8 cellular contexts compared by ENCODE assay signal in the genomic region with DNA sequence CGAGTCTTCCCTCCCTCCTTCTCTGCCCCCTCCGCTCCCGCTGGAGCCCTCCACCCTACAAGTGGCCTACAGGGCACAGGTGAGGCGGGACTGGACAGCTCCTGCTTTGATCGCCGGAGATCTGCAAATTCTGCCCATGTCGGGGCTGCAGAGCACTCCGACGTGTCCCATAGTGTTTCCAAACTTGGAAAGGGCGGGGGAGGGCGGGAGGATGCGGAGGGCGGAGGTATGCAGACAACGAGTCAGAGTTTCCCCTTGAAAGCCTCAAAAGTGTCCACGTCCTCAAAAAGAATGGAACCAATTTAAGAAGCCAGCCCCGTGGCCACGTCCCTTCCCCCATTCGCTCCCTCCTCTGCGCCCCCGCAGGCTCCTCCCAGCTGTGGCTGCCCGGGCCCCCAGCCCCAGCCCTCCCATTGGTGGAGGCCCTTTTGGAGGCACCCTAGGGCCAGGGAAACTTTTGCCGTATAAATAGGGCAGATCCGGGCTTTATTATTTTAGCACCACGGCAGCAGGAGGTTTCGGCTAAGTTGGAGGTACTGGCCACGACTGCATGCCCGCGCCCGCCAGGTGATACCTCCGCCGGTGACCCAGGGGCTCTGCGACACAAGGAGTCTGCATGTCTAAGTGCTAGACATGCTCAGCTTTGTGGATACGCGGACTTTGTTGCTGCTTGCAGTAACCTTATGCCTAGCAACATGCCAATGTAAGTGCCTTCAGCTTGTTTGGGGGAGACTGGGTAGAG. TPM values are rescaled to one million over a fixed set of nuclear protein-coding genes. Genes with fewer than 3 reads are reported as not detected.
A peak's percentile ranks its signal among the peaks of the same experiment; 100 is the strongest.
DNase-seq lines count a peak whose midpoint lies in the region; ATAC-seq, FAIRE-seq and TF ChIP-seq lines count a peak whose summit lies in the region.

A gene (plus strand): TSS at position 497 of the 742 bp plus-strand sequence. CDS start 137 bp downstream, at position 634.

- H4K20me1 ChIP-seq in neural progenitor cell (ENCODE audit: low read depth) = no peaks in the 10 kb centered on the region

- H3K4me2 ChIP-seq in neural progenitor cell = peak within 1 kb of the TSS; percentile 76

- POLR2A ChIA-PET in activated CD4-positive, alpha-beta memory T cell treated with anti-CD3 and anti-CD28 coated beads for 36 hours (lab: Charles Lee) = no interaction called here
- POLR2A ChIA-PET in activated CD4-positive, alpha-beta memory T cell treated with anti-CD3 and anti-CD28 coated beads, Interleukin-2, amount 10 ng/mL, durations not matched to agents 7 days and 5 days (lab: Charles Lee) = no interaction called here
- POLR2A ChIA-PET in activated CD8-positive, alpha-beta T cell treated with anti-CD3 and anti-CD28 coated beads for 36 hours (lab: Charles Lee) = no interaction called here

- no peak within 1 kb of the TSS for H3K27ac Mint-ChIP-seq in activated CD4-positive, alpha-beta memory T cell treated with anti-CD3 and anti-CD28 coated beads for 36 hours
- no peak within 1 kb of the TSS for H3K27ac Mint-ChIP-seq in activated CD4-positive, alpha-beta memory T cell treated with anti-CD3 and anti-CD28 coated beads, Interleukin-2, amount 10 ng/mL, durations not matched to agents 7 days and 5 days
- no peak within 1 kb of the TSS for H3K27ac Mint-ChIP-seq in activated CD8-positive, alpha-beta T cell treated with anti-CD3 and anti-CD28 coated beads for 36 hours
- peak within 1 kb of the TSS; percentile 90 for H3K27ac Mint-ChIP-seq in neural progenitor cell

- H3F3A ChIP-seq in neural progenitor cell (ENCODE audit: low read depth) = peaks cover 7% of the 10 kb centered on the region

- DNase-seq in activated CD4-positive, alpha-beta memory T cell treated with anti-CD3 and anti-CD28 coated beads for 36 hours = peak; percentile 15
- DNase-seq in activated CD4-positive, alpha-beta memory T cell treated with anti-CD3 and anti-CD28 coated beads, Interleukin-2, amount 10 ng/mL, durations not matched to agents 7 days and 5 days = no peak
- peak; percentile 42 for DNase-seq in activated CD8-positive, alpha-beta T cell treated with anti-CD3 and anti-CD28 coated beads for 36 hours
- peak; percentile 100 for DNase-seq in fibroblast of the aortic adventitia (ENCODE audit: low read depth)
- DNase-seq in neural progenitor cell (ENCODE audit: low spot score) = peak; percentile 70
- no peak for DNase-seq in RCC 7860 (ENCODE audit: low spot score)
- no peak for DNase-seq in 8988T
- DNase-seq in GM19239 (ENCODE audit: insufficient read length, low spot score) = no peak

- H3K9me3 ChIP-seq in neural progenitor cell (ENCODE audit: low read depth) = no peaks in the 10 kb centered on the region

- peaks cover 4% of the 10 kb centered on the region for H3K27me3 ChIP-seq in neural progenitor cell

- no peaks in the 10 kb centered on the region for H3K36me3 ChIP-seq in neural progenitor cell

- peak; percentile 37 for ATAC-seq in activated CD8-positive, alpha-beta T cell treated with anti-CD3 and anti-CD28 coated beads for 36 hours

- H3K4me1 Mint-ChIP-seq in activated CD4-positive, alpha-beta memory T cell treated with anti-CD3 and anti-CD28 coated beads for 36 hours (ENCODE audit: low read depth) = peaks cover 6% of the 10 kb centered on the region
- peaks cover 8% of the 10 kb centered on the region for H3K4me1 Mint-ChIP-seq in activated CD4-positive, alpha-beta memory T cell treated with anti-CD3 and anti-CD28 coated beads, Interleukin-2, amount 10 ng/mL, durations not matched to agents 7 days and 5 days
- peaks cover 26% of the 10 kb centered on the region for H3K4me1 Mint-ChIP-seq in activated CD8-positive, alpha-beta T cell treated with anti-CD3 and anti-CD28 coated beads for 36 hours (ENCODE audit: low read depth)
- peaks cover 38% of the 10 kb centered on the region for H3K4me1 Mint-ChIP-seq in neural progenitor cell

- no peak within 1 kb of the TSS for H3K9ac ChIP-seq in neural progenitor cell

- H3K4me3 ChIP-seq in fibroblast of the aortic adventitia (ENCODE audit: low read depth, low read length) = peak within 1 kb of the TSS; percentile 96
- peak within 1 kb of the TSS; percentile 57 for H3K4me3 ChIP-seq in neural progenitor cell

- H3K4me3 Mint-ChIP-seq in activated CD4-positive, alpha-beta memory T cell treated with anti-CD3 and anti-CD28 coated beads for 36 hours = no peak within 1 kb of the TSS
- H3K4me3 Mint-ChIP-seq in activated CD4-positive, alpha-beta memory T cell treated with anti-CD3 and anti-CD28 coated beads, Interleukin-2, amount 10 ng/mL, durations not matched to agents 7 days and 5 days = no peak within 1 kb of the TSS
- H3K4me3 Mint-ChIP-seq in activated CD8-positive, alpha-beta T cell treated with anti-CD3 and anti-CD28 coated beads for 36 hours = peak within 1 kb of the TSS; percentile 48
- H3K4me3 Mint-ChIP-seq in neural progenitor cell = peak within 1 kb of the TSS; percentile 81

- no peaks in the 10 kb centered on the region for H3K36me3 Mint-ChIP-seq in activated CD4-positive, alpha-beta memory T cell treated with anti-CD3 and anti-CD28 coated beads for 36 hours
- no peaks in the 10 kb centered on the region for H3K36me3 Mint-ChIP-seq in activated CD4-positive, alpha-beta memory T cell treated with anti-CD3 and anti-CD28 coated beads, Interleukin-2, amount 10 ng/mL, durations not matched to agents 7 days and 5 days (ENCODE audit: low read depth)
- no peaks in the 10 kb centered on the region for H3K36me3 Mint-ChIP-seq in activated CD8-positive, alpha-beta T cell treated with anti-CD3 and anti-CD28 coated beads for 36 hours (ENCODE audit: low read depth)
- H3K36me3 Mint-ChIP-seq in neural progenitor cell = peaks cover 2% of the 10 kb centered on the region

- H2AFZ ChIP-seq in neural progenitor cell (replicated peaks) = peak within 1 kb of the TSS; percentile 45

- intact Hi-C loops in activated CD4-positive, alpha-beta memory T cell treated with anti-CD3 and anti-CD28 coated beads for 36 hours (cut with micrococcal nuclease) = loop anchor here (2.0 to 10.0 kb wide), 4 partner anchors 310 to 1150 kb away; no protein-coding TSS in a partner anchor
- intact Hi-C loops in activated CD8-positive, alpha-beta T cell treated with anti-CD3 and anti-CD28 coated beads for 36 hours (cut with micrococcal nuclease) = loop anchor here (10.0 kb wide), 4 partner anchors 310 to 1150 kb away; a partner anchor contains a TSS

- H3K9me3 Mint-ChIP-seq in activated CD4-positive, alpha-beta memory T cell treated with anti-CD3 and anti-CD28 coated beads for 36 hours = no peaks in the 10 kb centered on the region
- H3K9me3 Mint-ChIP-seq in activated CD4-positive, alpha-beta memory T cell treated with anti-CD3 and anti-CD28 coated beads, Interleukin-2, amount 10 ng/mL, durations not matched to agents 7 days and 5 days = no peaks in the 10 kb centered on the region
- no peaks in the 10 kb centered on the region for H3K9me3 Mint-ChIP-seq in activated CD8-positive, alpha-beta T cell treated with anti-CD3 and anti-CD28 coated beads for 36 hours
- peaks cover 7% of the 10 kb centered on the region for H3K9me3 Mint-ChIP-seq in neural progenitor cell

- no peak within 1 kb of the TSS for H3K27ac ChIP-seq in neural progenitor cell

- peaks cover 11% of the 10 kb centered on the region for H3K79me2 ChIP-seq in neural progenitor cell (ENCODE audit: low read depth)

- H3K27me3 Mint-ChIP-seq in activated CD4-positive, alpha-beta memory T cell treated with anti-CD3 and anti-CD28 coated beads for 36 hours = peaks cover 39% of the 10 kb centered on the region
- peaks cover 35% of the 10 kb centered on the region for H3K27me3 Mint-ChIP-seq in activated CD4-positive, alpha-beta memory T cell treated with anti-CD3 and anti-CD28 coated beads, Interleukin-2, amount 10 ng/mL, durations not matched to agents 7 days and 5 days
- H3K27me3 Mint-ChIP-seq in activated CD8-positive, alpha-beta T cell treated with anti-CD3 and anti-CD28 coated beads for 36 hours = peaks cover 16% of the 10 kb centered on the region
- H3K27me3 Mint-ChIP-seq in neural progenitor cell (ENCODE audit: insufficient read depth, low read depth) = peaks cover 6% of the 10 kb centered on the region

- no peak for TF ChIP-seq CTCF in activated CD8-positive, alpha-beta T cell treated with anti-CD3 and anti-CD28 coated beads for 36 hours (IDR thresholded peaks at IDR 0.05)
- no peak for TF ChIP-seq CTCF in fibroblast of the aortic adventitia (IDR thresholded peaks at IDR 0.05; ENCODE audit: insufficient read depth, low read length)
- no peak for TF ChIP-seq CTCF in neural progenitor cell (IDR thresholded peaks at IDR 0.05)

- peaks cover 22% of the 10 kb centered on the region for H3K4me1 ChIP-seq in neural progenitor cell

- FAIRE-seq in RCC 7860 (lab: Jason Lieb, UNC) (no peak), GM19239 (lab: Jason Lieb, UNC) (no peak)

- CTCF ChIA-PET in activated CD4-positive, alpha-beta memory T cell treated with anti-CD3 and anti-CD28 coated beads for 36 hours (lab: Charles Lee) = interaction anchor here (1.0 to 1.5 kb wide), 4 partner anchors 69 to 952 kb away, joined by 3 to 6 read pairs (median 3); no protein-coding TSS in a partner anchor
- CTCF ChIA-PET in activated CD4-positive, alpha-beta memory T cell treated with anti-CD3 and anti-CD28 coated beads, Interleukin-2, amount 10 ng/mL, durations not matched to agents 7 days and 5 days (lab: Charles Lee) = interaction anchor here (0.6 to 2.0 kb wide), 6 partner anchors 7 to 1148 kb away, joined by 3 to 7 read pairs (median 4); no protein-coding TSS in a partner anchor
- CTCF ChIA-PET in activated CD8-positive, alpha-beta T cell treated with anti-CD3 and anti-CD28 coated beads for 36 hours (lab: Charles Lee) = interaction anchor here (0.7 to 1.6 kb wide), 23 partner anchors 8 to 853 kb away, joined by 3 to 10 read pairs (median 3); no protein-coding TSS in a partner anchor

RNA-seq across cellular contexts. Expression of the gene that starts here (rescaled TPM):
- total RNA-seq in activated CD4-positive, alpha-beta memory T cell treated with anti-CD3 and anti-CD28 coated beads for 36 hours = not detected
- total RNA-seq in activated CD4-positive, alpha-beta memory T cell treated with anti-CD3 and anti-CD28 coated beads, Interleukin-2, amount 10 ng/mL, durations not matched to agents 7 days and 5 days = under 1 TPM in 1 of 2 experiments, not detected in 1; 0.08 TPM
- total RNA-seq in activated CD8-positive, alpha-beta T cell treated with anti-CD3 and anti-CD28 coated beads for 36 hours = under 1 TPM; 0.47 to 0.56 TPM
- 4,453 and 32,213 TPM in 2 replicates for total RNA-seq in fibroblast of the aortic adventitia (ENCODE audit: low replicate concordance)
- 28.0 and 47.9 TPM in 2 replicates for total RNA-seq in neural progenitor cell (ENCODE audit: low replicate concordance)

Comparison
In these comparisons a context has a peak if more than half of its experiments do, and no peak if none do; other contexts are left out.
1. RNA of the gene that starts here (total RNA-seq): 4,453 to 32,213 TPM in fibroblast of the aortic adventitia; 28.0 to 47.9 TPM in neural progenitor cell, 0.47 to 0.56 TPM in activated CD8-positive, alpha-beta T cell treated with anti-CD3 and anti-CD28 coated beads for 36 hours, 0.08 TPM in activated CD4-positive, alpha-beta memory T cell treated with anti-CD3 and anti-CD28 coated beads, Interleukin-2, amount 10 ng/mL, durations not matched to agents 7 days and 5 days and not detected in activated CD4-positive, alpha-beta memory T cell treated with anti-CD3 and anti-CD28 coated beads for 36 hours; every median in the first group is over 10 times any median in the second.
2. Peak in DNase-seq in activated CD4-positive, alpha-beta memory T cell treated with anti-CD3 and anti-CD28 coated beads for 36 hours; RNA of the gene not detected or under 1 TPM.
3. Peak in DNase-seq and ATAC-seq in activated CD8-positive, alpha-beta T cell treated with anti-CD3 and anti-CD28 coated beads for 36 hours; RNA of the gene not detected or under 1 TPM.
4. DNase-seq: peak in fibroblast of the aortic adventitia (single experiment) and neural progenitor cell (single experiment); none in activated CD4-positive, alpha-beta memory T cell treated with anti-CD3 and anti-CD28 coated beads, Interleukin-2, amount 10 ng/mL, durations not matched to agents 7 days and 5 days (single experiment), RCC 7860 (single experiment), 8988T (single experiment) and GM19239 (single experiment).
5. H3K4me3 Mint-ChIP-seq: peak in activated CD8-positive, alpha-beta T cell treated with anti-CD3 and anti-CD28 coated beads for 36 hours (single experiment) and neural progenitor cell (single experiment); none in activated CD4-positive, alpha-beta memory T cell treated with anti-CD3 and anti-CD28 coated beads for 36 hours (single experiment) and activated CD4-positive, alpha-beta memory T cell treated with anti-CD3 and anti-CD28 coated beads, Interleukin-2, amount 10 ng/mL, durations not matched to agents 7 days and 5 days (single experiment).